1 cellular context compared by ENCODE assay signal in genomic region chr2:74500578-74500946, GRCh38.
A peak's percentile ranks its signal among the peaks of the same experiment; 100 is the strongest.
TF ChIP-seq lines count a peak whose summit lies in the region.

No MANE protein-coding gene starts in this region.

TF ChIP-seq in H1, 55 proteins besides CTCF, POLR2A, EP300 and RAD21:
- no peak for TF ChIP-seq RBBP5 (IDR thresholded peaks at IDR 0.05; ENCODE audit: borderline replicate concordance, low read depth, low read length)
- no peak for TF ChIP-seq CHD1 (IDR thresholded peaks at IDR 0.05; ENCODE audit: low read depth, low read length)
- TF ChIP-seq, protein P1, sequence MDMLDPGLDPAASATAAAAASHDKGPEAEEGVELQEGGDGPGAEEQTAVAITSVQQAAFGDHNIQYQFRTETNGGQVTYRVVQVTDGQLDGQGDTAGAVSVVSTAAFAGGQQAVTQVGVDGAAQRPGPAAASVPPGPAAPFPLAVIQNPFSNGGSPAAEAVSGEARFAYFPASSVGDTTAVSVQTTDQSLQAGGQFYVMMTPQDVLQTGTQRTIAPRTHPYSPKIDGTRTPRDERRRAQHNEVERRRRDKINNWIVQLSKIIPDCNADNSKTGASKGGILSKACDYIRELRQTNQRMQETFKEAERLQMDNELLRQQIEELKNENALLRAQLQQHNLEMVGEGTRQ (IDR thresholded peaks at IDR 0.05; ENCODE audit: low read length): no peak
- TF ChIP-seq TEAD4 (IDR thresholded peaks at IDR 0.05; ENCODE audit: low read depth, low read length): 0 out of 2 replicates have a peak, but pooled peaks have one; percentile 28
